In the genomic region with DNA sequence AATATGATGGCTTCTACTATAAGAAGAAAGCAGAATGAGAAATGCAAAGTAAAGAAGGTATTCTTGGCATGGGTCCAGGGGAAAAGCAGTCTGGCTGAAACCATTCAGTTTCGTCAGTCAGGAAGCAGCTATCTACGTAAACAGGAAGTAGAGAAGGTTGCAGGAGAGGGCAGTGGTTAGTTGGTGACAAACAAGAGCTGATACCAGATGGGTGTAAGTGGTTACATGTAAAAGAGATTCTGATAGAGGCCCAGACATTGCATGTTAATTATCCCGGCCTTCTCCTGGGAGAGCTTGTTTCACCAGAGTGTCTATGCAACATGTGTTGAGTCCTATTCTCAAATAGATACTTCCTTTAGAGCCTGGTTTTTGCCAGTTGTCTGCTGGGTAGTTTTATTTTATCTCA, we compare ENCODE assay signal across 8 cellular contexts. TPM values are rescaled to one million over a fixed set of nuclear protein-coding genes. Genes with fewer than 3 reads are reported as not detected.
A peak's percentile ranks its signal among the peaks of the same experiment; 100 is the strongest.
DNase-seq lines count a peak whose midpoint lies in the region; ATAC-seq and TF ChIP-seq lines count a peak whose summit lies in the region.

No MANE protein-coding gene starts in this region.

- no peak for TF ChIP-seq CTCF in right atrium auricular region (IDR thresholded peaks at IDR 0.05)

- no peaks in the 10 kb centered on the region for H3K27me3 ChIP-seq in right atrium auricular region
- H3K27me3 ChIP-seq in right cardiac atrium (ENCODE audit: control insufficient read depth, insufficient read depth): no peaks in the 10 kb centered on the region

- WGBS in right cardiac atrium: 19% methylated on average over 3 of the region's 3 CpGs

- intact Hi-C loops in Right ventricle myocardium inferior (cut with DNase I) (no loop called here), right cardiac atrium (cut with DNase I) (no loop called here)

- H3K4me3 ChIP-seq in right atrium auricular region: no peak overlapping the region
- H3K4me3 ChIP-seq in right cardiac atrium (ENCODE audit: low read length): no peak overlapping the region

- H3K9me3 ChIP-seq in right atrium auricular region: no peaks in the 10 kb centered on the region
- no peaks in the 10 kb centered on the region for H3K9me3 ChIP-seq in right cardiac atrium (ENCODE audit: control insufficient read depth, low read length)

- peaks cover 0 to 12% of the 10 kb centered on the region in 2 donors for H3K4me1 ChIP-seq in right atrium auricular region
- peaks cover 1% of the 10 kb centered on the region for H3K4me1 ChIP-seq in right cardiac atrium (ENCODE audit: control insufficient read depth, insufficient read depth, low read length)

- ATAC-seq in Right ventricle myocardium inferior (peak; percentile 64), HG03097 (IDR thresholded peaks at IDR 0.05; ENCODE audit: low FRiP score, unreplicated experiment) (peak; percentile 96), right cardiac atrium (peak; percentile 63 to 88)

- H3K27ac ChIP-seq in right atrium auricular region (peak overlapping the region in 1 of 2 donors; percentile 47), right cardiac atrium (ENCODE audit: low read length) (no peak overlapping the region)

- H3K36me3 ChIP-seq in right atrium auricular region: no peaks in the 10 kb centered on the region

- DNase-seq in Right ventricle myocardium inferior (ENCODE audit: missing footprints): no peak
- DNase-seq in right atrium auricular region (ENCODE audit: low spot score): no peak
- peak; percentile 80 for DNase-seq in NCI-H82 treated with DMSO at 0.1 percent for 48 hours (lab: John Stamatoyannopoulos, UW; ENCODE audit: unreplicated experiment)
- peak; percentile 33 for DNase-seq in activated T-helper 1 cell treated with Interleukin-2 at 50 U/mL for 16 hours (ENCODE audit: low read depth)
- no peak for DNase-seq in right cardiac atrium
- DNase-seq in stimulated activated CD8-positive, alpha-beta memory T cell treated with anti-CD3 and anti-CD28 coated beads, Interleukin-4, amount 100 ng/mL, for 1 hour (ENCODE audit: low read depth in 2 of 2, low spot score in 1 of 2): peak; percentile 34
- DNase-seq in GM03348 (ENCODE audit: low spot score): no peak

RNA-seq across cellular contexts. Expression of gene PSMA1, which starts 58.4 kb away (rescaled TPM):
- total RNA-seq in Right ventricle myocardium inferior: 117 TPM
- 100 to 1,000 TPM in 1 of 2 donors, 10 to 100 TPM in 1; 96.0 to 104 TPM for total RNA-seq in right atrium auricular region
- total RNA-seq in right cardiac atrium: 100 to 1,000 TPM; 105 to 132 (median 117) TPM
- 145 TPM for polyA plus RNA-seq in right cardiac atrium

Comparison
In these comparisons a context has a peak if more than half of its experiments do, and no peak if none do; other contexts are left out.
1. DNase-seq: peak in NCI-H82 treated with DMSO at 0.1 percent for 48 hours (single experiment), activated T-helper 1 cell treated with Interleukin-2 at 50 U/mL for 16 hours (single experiment) and stimulated activated CD8-positive, alpha-beta memory T cell treated with anti-CD3 and anti-CD28 coated beads, Interleukin-4, amount 100 ng/mL, for 1 hour (2 of 2); none in Right ventricle myocardium inferior (single experiment), right atrium auricular region (single experiment), right cardiac atrium (0 of 3) and GM03348 (single experiment).
2. Peak in every context shown above with its lines, with median percentiles within 50 percentile points of each other: ATAC-seq.